1 cellular context compared by ENCODE assay signal in genomic region chr15:39192376-39192775, GRCh38.
TF ChIP-seq lines count a peak whose summit lies in the region.

No MANE protein-coding gene starts in this region.

TF ChIP-seq in A549, 52 proteins besides CTCF, POLR2A, EP300 and RAD21 (continued from another document):
- TF ChIP-seq ATOH8 (CRISPR knock-in tag; IDR thresholded peaks at IDR 0.05; ENCODE audit: low read depth) (no peak), PBX3 (IDR thresholded peaks at IDR 0.05) (no peak), HOXB13 (CRISPR knock-in tag; IDR thresholded peaks at IDR 0.05; ENCODE audit: low read depth) (no peak), ELK1 (IDR thresholded peaks at IDR 0.05; ENCODE audit: low read depth, low read length) (no peak), KDM1A (IDR thresholded peaks at IDR 0.05; ENCODE audit: low read depth) (no peak), ZC3H11A (IDR thresholded peaks at IDR 0.05) (no peak)
TF ChIP-seq in A549: peak in this region for 0.
